11 cellular contexts compared by ENCODE assay signal in genomic region chr12:56545023-56545604, GRCh38. TPM values are rescaled to one million over a fixed set of nuclear protein-coding genes. Genes with fewer than 3 reads are reported as not detected.
"Had no signal": no experiment of that assay in that cellular context is flagged by ENCODE, and none has a peak within 500 bp of the region (broad histone marks: within the 10 kb centered on the region; RNA-seq: fewer than 3 reads in every experiment).

No MANE protein-coding gene starts in this region.

- H3K9me3 ChIP-seq: HAP-1 had no signal

- H2AFZ ChIP-seq: GM23248 had no signal

- H3K4me1 ChIP-seq: HAP-1 had no signal

- H3K27ac ChIP-seq: GM23248, HL-60, KMS-11 had no signal

- H3K4me2 ChIP-seq: KMS-11 had no signal

- H3K4me3 ChIP-seq: GM23248, HAP-1 had no signal

- H3K36me3 ChIP-seq: HAP-1 had no signal

- ATAC-seq: HCT116, HepG2 had no signal

- DNase-seq: GM23248, GOT3, H7, KBM-7 had no signal

- H3K9ac ChIP-seq: GM23248, KMS-11 had no signal

RNA-seq across cellular contexts. Expression of gene GLS2, which starts 57.2 kb away (rescaled TPM):
- total RNA-seq: GM23248, H4, HT1080 had no signal
- polyA plus RNA-seq: GM23248 had no signal
